ENCODE assay signal across 27 cellular contexts in the genomic region with DNA sequence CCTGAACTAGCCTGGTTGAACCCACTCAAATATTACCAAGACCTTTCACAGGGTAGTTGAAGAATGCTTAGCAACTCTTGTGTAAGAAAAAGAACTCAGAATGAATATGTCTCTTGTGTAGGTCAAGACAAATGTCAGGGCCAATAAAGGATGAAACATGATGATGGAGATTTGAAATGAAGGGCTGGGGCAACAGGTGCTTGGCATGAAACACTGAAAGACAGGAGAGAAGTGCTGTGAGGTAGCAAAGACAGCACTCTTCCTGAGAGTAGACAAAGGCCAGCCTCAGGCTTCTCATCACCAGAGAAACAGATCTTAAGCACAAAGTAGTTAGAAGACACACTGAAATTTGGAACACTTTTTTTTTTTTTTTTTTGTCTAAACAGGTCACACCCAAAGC.
"Had no signal": no experiment of that assay in that cellular context is flagged by ENCODE, and none has a peak within 500 bp of the region (broad histone marks: within the 10 kb centered on the region; RNA-seq: fewer than 3 reads in every experiment).

No MANE protein-coding gene starts in this region.

- H3K27me3 Mint-ChIP-seq: naive B cell; stimulated activated naive B cell treated with anti-CD40 and anti-IgM and Interleukin-4, amounts not matched to agents 10 μg/mL and 1 μg/mL and 100 μg/mL, for 72 hours had no signal

- H3K27me3 ChIP-seq: left lung, ovary, right atrium auricular region, right lobe of liver, stomach, testis, transverse colon, upper lobe of right lung had no signal

- ATAC-seq: left colon; left lung; lower lobe of right lung; natural killer cell; right lobe of liver; stimulated activated naive B cell treated with anti-CD40 and anti-IgM and Interleukin-4, amounts not matched to agents 10 μg/mL and 1 μg/mL and 100 μg/mL, for 72 hours; stimulated activated naive CD8-positive, alpha-beta T cell treated with anti-CD3 and anti-CD28 coated beads, Interleukin-15, Interleukin-2, amounts not matched to agents 100 U/mL and 50 U/mL, for 24 hours; upper lobe of right lung had no signal

- H3K36me3 Mint-ChIP-seq: immature natural killer cell; naive B cell; natural killer cell; stimulated activated naive B cell treated with anti-CD40 and anti-IgM and Interleukin-4, amounts not matched to agents 10 μg/mL and 1 μg/mL and 100 μg/mL, for 72 hours had no signal

- H3K27ac Mint-ChIP-seq: immature natural killer cell; naive B cell; natural killer cell; nephron progenitor cell; stimulated activated naive B cell treated with anti-CD40 and anti-IgM and Interleukin-4, amounts not matched to agents 10 μg/mL and 1 μg/mL and 100 μg/mL, for 72 hours had no signal

- H3K27ac ChIP-seq: left lung, lower lobe of right lung, ovary, prostate gland, right atrium auricular region, right lobe of liver, skin epidermis, stomach, testis, thyroid gland, transverse colon, upper lobe of right lung had no signal

- H3K9me3 Mint-ChIP-seq: nephron progenitor cell; stimulated activated naive B cell treated with anti-CD40 and anti-IgM and Interleukin-4, amounts not matched to agents 10 μg/mL and 1 μg/mL and 100 μg/mL, for 72 hours had no signal

- H3K4me1 ChIP-seq: left lung, lower lobe of right lung, prostate gland, right atrium auricular region, right lobe of liver, stomach, testis, thyroid gland, transverse colon, upper lobe of right lung had no signal

- H3K4me3 ChIP-seq: left lung, lower lobe of right lung, ovary, prostate gland, right atrium auricular region, right lobe of liver, skin epidermis, stomach, testis, thyroid gland, transverse colon, upper lobe of right lung had no signal

- DNase-seq: hypothalamus; immature natural killer cell; kidney; left colon; left lung; lower lobe of right lung; mammary epithelial cell; mesenchymal stem cell; naive B cell; natural killer cell; nephron progenitor cell; ovary; right lobe of liver; stimulated activated CD4-positive, alpha-beta T cell treated with anti-CD3 and anti-CD28 coated beads, Interleukin-12 subunit alpha, Interleukin-12 subunit beta, amount 100 ng/mL, for 4 hours; stimulated activated CD4-positive, alpha-beta T cell treated with anti-CD3 and anti-CD28 coated beads, Interleukin-15, amount 100 ng/mL, for 24 hours; stimulated activated CD4-positive, alpha-beta T cell treated with anti-CD3 and anti-CD28 coated beads, Interleukin-2, amount 100 ng/mL, for 24 hours; stimulated activated CD4-positive, alpha-beta T cell treated with anti-CD3 and anti-CD28 coated beads, Interleukin-4, amount 100 ng/mL, for 1 hour; stimulated activated naive B cell treated with anti-CD40 and anti-IgM and Interleukin-4, amounts not matched to agents 10 μg/mL and 1 μg/mL and 100 μg/mL, for 72 hours; stimulated activated naive CD8-positive, alpha-beta T cell treated with anti-CD3 and anti-CD28 coated beads, Interleukin-15, Interleukin-2, amounts not matched to agents 100 U/mL and 50 U/mL, for 24 hours; stomach; testis; thyroid gland; transverse colon; upper lobe of right lung had no signal

- H3K9me3 ChIP-seq: left lung, lower lobe of right lung, ovary, prostate gland, right atrium auricular region, right lobe of liver, stomach, testis, thyroid gland, transverse colon, upper lobe of right lung had no signal

- H3K4me1 Mint-ChIP-seq: immature natural killer cell; naive B cell; natural killer cell; nephron progenitor cell; stimulated activated naive B cell treated with anti-CD40 and anti-IgM and Interleukin-4, amounts not matched to agents 10 μg/mL and 1 μg/mL and 100 μg/mL, for 72 hours had no signal

- H3K4me3 Mint-ChIP-seq: immature natural killer cell; naive B cell; natural killer cell; nephron progenitor cell; stimulated activated naive B cell treated with anti-CD40 and anti-IgM and Interleukin-4, amounts not matched to agents 10 μg/mL and 1 μg/mL and 100 μg/mL, for 72 hours had no signal

- H3K36me3 ChIP-seq: left lung, lower lobe of right lung, ovary, prostate gland, right atrium auricular region, right lobe of liver, stomach, thyroid gland, transverse colon, upper lobe of right lung had no signal
